15 cellular contexts compared by ENCODE assay signal in genomic region chr17:31531336-31532160, GRCh38.
A peak's percentile ranks its signal among the peaks of the same experiment; 100 is the strongest.
DNase-seq lines count a peak whose midpoint lies in the region; ATAC-seq, FAIRE-seq and TF ChIP-seq lines count a peak whose summit lies in the region.
"Had no signal": no experiment of that assay in that cellular context is flagged by ENCODE, and none has a peak within 500 bp of the region (broad histone marks: within the 10 kb centered on the region; RNA-seq: fewer than 3 reads in every experiment).

No MANE protein-coding gene starts in this region.

- H2BK15ac ChIP-seq in IMR-90 (ENCODE audit: low read depth, low read length), result no peak overlapping the region

- no peak for DNase-seq in IMR-90
- no peak for DNase-seq in astrocyte (ENCODE audit: low read depth)
- DNase-seq in neural progenitor cell (ENCODE audit: low spot score), result no peak
- no peak for DNase-seq in urothelium cell line (ENCODE audit: low spot score)
- no peak for DNase-seq in NCI-H1436 (lab: John Stamatoyannopoulos, UW)
- no peak for DNase-seq in NCI-H1092 treated with DMSO at 0.1 percent for 48 hours (lab: John Stamatoyannopoulos, UW)
- DNase-seq in KG1 (lab: John Stamatoyannopoulos, UW), result no peak
- DNase-seq: Caco-2; CD8-positive, alpha-beta memory T cell; GF-D8 had no signal

- 90% methylated on average over 9 of the region's 20 CpGs; no CpG with 5 or more reads in 1 of the 2 experiments for WGBS in IMR-90 (ENCODE audit: extremely low coverage in 2 of 2, insufficient read length in 1 of 2), 2 experiments

- H4K20me1 ChIP-seq in IMR-90 (ENCODE audit: insufficient read depth, low read length) (no peaks in the 10 kb centered on the region), astrocyte (ENCODE audit: insufficient read depth, low read length) (no peaks in the 10 kb centered on the region), neural progenitor cell (ENCODE audit: low read depth) (no peaks in the 10 kb centered on the region)

- H3K4me3 Mint-ChIP-seq in astrocyte (ENCODE audit: unreplicated experiment) (no peak overlapping the region), neural progenitor cell (no peak overlapping the region)
- H3K4me3 Mint-ChIP-seq: CD14-positive monocyte; CD8-positive, alpha-beta memory T cell had no signal

- H3K4me1 ChIP-seq in IMR-90 (ENCODE audit: control insufficient read depth, insufficient read depth, low read length) (peaks cover 8% of the 10 kb centered on the region), astrocyte (ENCODE audit: insufficient read depth, low read length) (peaks cover 20% of the 10 kb centered on the region), neural progenitor cell (peaks cover 4% of the 10 kb centered on the region)
- H3K4me1 ChIP-seq: Caco-2 had no signal

- in situ Hi-C loops in IMR-90 (cut with MboI; ENCODE audit: low sequenced_read_pairs), result no loop called here

- H3K27ac Mint-ChIP-seq in astrocyte (ENCODE audit: unreplicated experiment) (peak overlapping the region; percentile 47), neural progenitor cell (peak overlapping the region; percentile 46)
- H3K27ac Mint-ChIP-seq: CD8-positive, alpha-beta memory T cell; IgD-negative memory B cell had no signal

- TF ChIP-seq POLR2A in IMR-90 (IDR thresholded peaks at IDR 0.05; ENCODE audit: low read depth, low read length), result no peak

- no peak overlapping the region for H3K14ac ChIP-seq in IMR-90 (replicated peaks; ENCODE audit: low read depth, low read length)

- H3F3A ChIP-seq in neural progenitor cell (ENCODE audit: low read depth), result no peaks in the 10 kb centered on the region

- no peak overlapping the region for H2AFZ ChIP-seq in IMR-90 (replicated peaks; ENCODE audit: low read length, poor library complexity)
- no peak overlapping the region for H2AFZ ChIP-seq in astrocyte (ENCODE audit: low read depth, low read length)
- no peak overlapping the region for H2AFZ ChIP-seq in neural progenitor cell (replicated peaks)

- no peak overlapping the region for H3K56ac ChIP-seq in IMR-90 (ENCODE audit: extremely low read depth, insufficient read depth, low read length)

- H2BK5ac ChIP-seq in IMR-90 (ENCODE audit: low read depth, low read length, poor library complexity, severe bottlenecking), result no peak overlapping the region

- no peaks in the 10 kb centered on the region for H3K9me3 ChIP-seq in IMR-90 (ENCODE audit: control insufficient read depth, insufficient read depth, low read length)
- H3K9me3 ChIP-seq in astrocyte (ENCODE audit: insufficient read depth, low read depth, low read length), result no peaks in the 10 kb centered on the region
- H3K9me3 ChIP-seq in neural progenitor cell (ENCODE audit: low read depth), result no peaks in the 10 kb centered on the region
- H3K9me3 ChIP-seq: A549, Caco-2 had no signal

- dilution Hi-C loops in IMR-90 (cut with HindIII; ENCODE audit: low sequenced_read_pairs, unreplicated experiment), result no loop called here

- H3K4me3 ChIP-seq in IMR-90 (ENCODE audit: insufficient read depth, low read depth, low read length), result no peak overlapping the region
- no peak overlapping the region for H3K4me3 ChIP-seq in astrocyte (ENCODE audit: insufficient read depth, low read depth, low read length)
- H3K4me3 ChIP-seq in neural progenitor cell, result no peak overlapping the region
- H3K4me3 ChIP-seq: A549 had no signal

- intact Hi-C loops in IMR-90 (cut with micrococcal nuclease), result no loop called here

- H3K4me1 Mint-ChIP-seq in astrocyte (ENCODE audit: low read depth, unreplicated experiment) (peaks cover 22% of the 10 kb centered on the region), neural progenitor cell (peaks cover 40% of the 10 kb centered on the region)

- no peaks in the 10 kb centered on the region for H3K79me1 ChIP-seq in IMR-90 (ENCODE audit: low read depth in 1 of 2, low read length in 2 of 2)

- 0 out of 2 replicates have a peak overlapping the region, but pooled peaks have one; percentile 13 for H2AK5ac ChIP-seq in IMR-90 (ENCODE audit: low read depth, low read length)

- H3K36me3 Mint-ChIP-seq in astrocyte (ENCODE audit: low read depth, unreplicated experiment) (no peaks in the 10 kb centered on the region), neural progenitor cell (no peaks in the 10 kb centered on the region)
- H3K36me3 Mint-ChIP-seq: IgD-negative memory B cell had no signal

- FAIRE-seq in astrocyte (lab: Jason Lieb, UNC) (no peak), urothelium cell line (lab: Jason Lieb, UNC) (peak; percentile 79)
- FAIRE-seq: A549, H54 had no signal

- CTCF ChIA-PET in IMR-90 (lab: Yijun Ruan, JAX), result no interaction called here

- H3K27ac ChIP-seq in IMR-90 (ENCODE audit: insufficient read depth, low read length) (no peak overlapping the region), astrocyte (ENCODE audit: low read depth, low read length) (no peak overlapping the region), neural progenitor cell (no peak overlapping the region)
- H3K27ac ChIP-seq: A549 had no signal

- no peaks in the 10 kb centered on the region for H3K79me2 ChIP-seq in astrocyte (ENCODE audit: insufficient read depth, low read length)
- no peaks in the 10 kb centered on the region for H3K79me2 ChIP-seq in neural progenitor cell (ENCODE audit: low read depth)

- POLR2A ChIA-PET in IMR-90 (lab: Charles Lee; ENCODE audit: unreplicated experiment), result no interaction called here

- ATAC-seq in IMR-90 (ENCODE audit: low read depth), result no peak
- ATAC-seq: A549, HCT116 had no signal

- no peak overlapping the region for H3K23ac ChIP-seq in IMR-90 (ENCODE audit: low read depth, low read length)

- H3K9me1 ChIP-seq in IMR-90 (ENCODE audit: insufficient read depth, low read length), result peaks cover 4% of the 10 kb centered on the region; the same call in 1 of the 2 replicates

- H3K9me3 Mint-ChIP-seq in astrocyte (ENCODE audit: unreplicated experiment), result no peaks in the 10 kb centered on the region
- H3K9me3 Mint-ChIP-seq in neural progenitor cell, result no peaks in the 10 kb centered on the region
- H3K9me3 Mint-ChIP-seq: CD14-positive monocyte; CD8-positive, alpha-beta memory T cell; IgD-negative memory B cell had no signal

- no peak overlapping the region for H3K4ac ChIP-seq in IMR-90 (ENCODE audit: low read depth, low read length)

- no peak overlapping the region for H4K8ac ChIP-seq in IMR-90 (ENCODE audit: low read depth in 2 of 2, low read length in 2 of 2)

- H2BK20ac ChIP-seq in IMR-90 (ENCODE audit: low read depth, low read length), result no peak overlapping the region

- BruUV-seq in IMR-90 (replicated peaks; lab: Mats Ljungman, UMichigan), result no TSS peak

- H3K4me2 ChIP-seq in IMR-90 (ENCODE audit: low read depth, low read length) (no peak overlapping the region), astrocyte (ENCODE audit: low read length) (no peak overlapping the region), neural progenitor cell (no peak overlapping the region)
- H3K4me2 ChIP-seq: A549 had no signal

- H2BK120ac ChIP-seq in IMR-90 (ENCODE audit: low read depth, low read length), result no peak overlapping the region

- TF ChIP-seq RAD21 in IMR-90 (IDR thresholded peaks at IDR 0.05; ENCODE audit: low read length), result no peak

- TF ChIP-seq CTCF in IMR-90 (conservative IDR thresholded peaks at IDR 0.05; ENCODE audit: low read depth, low read length), result no peak
- no peak for TF ChIP-seq CTCF in astrocyte (IDR thresholded peaks at IDR 0.05; ENCODE audit: insufficient read depth, low read depth, low read length)
- TF ChIP-seq CTCF in neural progenitor cell (IDR thresholded peaks at IDR 0.05), result no peak

- peak overlapping the region; percentile 9 for H2AK9ac ChIP-seq in IMR-90 (replicated peaks; ENCODE audit: low read depth, low read length, poor library complexity)

- H3K9ac ChIP-seq in IMR-90 (ENCODE audit: low read depth, low read length) (no peak overlapping the region), astrocyte (ENCODE audit: low read length) (no peak overlapping the region), neural progenitor cell (no peak overlapping the region)

- H3K36me3 ChIP-seq in IMR-90 (ENCODE audit: control insufficient read depth, insufficient read depth, low read length) (no peaks in the 10 kb centered on the region), astrocyte (ENCODE audit: insufficient read depth, low read length) (no peaks in the 10 kb centered on the region), neural progenitor cell (no peaks in the 10 kb centered on the region)

- H3K27me3 Mint-ChIP-seq in astrocyte (ENCODE audit: low read depth, unreplicated experiment), result no peaks in the 10 kb centered on the region
- peaks cover 3% of the 10 kb centered on the region for H3K27me3 Mint-ChIP-seq in neural progenitor cell (ENCODE audit: insufficient read depth, low read depth)
- H3K27me3 Mint-ChIP-seq: CD8-positive, alpha-beta memory T cell; IgD-negative memory B cell had no signal

- no peak overlapping the region for H4K5ac ChIP-seq in IMR-90 (ENCODE audit: low read depth, low read length)

- no peaks in the 10 kb centered on the region for H3K27me3 ChIP-seq in IMR-90 (ENCODE audit: control insufficient read depth, insufficient read depth, low read length)
- H3K27me3 ChIP-seq in astrocyte (ENCODE audit: insufficient read depth, low read length), result no peaks in the 10 kb centered on the region
- H3K27me3 ChIP-seq in neural progenitor cell, result no peaks in the 10 kb centered on the region

- H3K18ac ChIP-seq in IMR-90 (ENCODE audit: low read depth, low read length), result no peak overlapping the region

- no peak overlapping the region for H4K91ac ChIP-seq in IMR-90 (ENCODE audit: insufficient read depth, low read depth, low read length)

TF ChIP-seq in IMR-90, 13 proteins besides CTCF, POLR2A, EP300 and RAD21:
- TF ChIP-seq FOS (IDR thresholded peaks at IDR 0.05; ENCODE audit: low read depth, low read length), result no peak
- TF ChIP-seq MAZ (IDR thresholded peaks at IDR 0.05; ENCODE audit: borderline replicate concordance, low read depth, low read length), result no peak
- no peak for TF ChIP-seq BHLHE40 (IDR thresholded peaks at IDR 0.05; ENCODE audit: low read depth, low read length)
- no peak for TF ChIP-seq NFE2L2 (IDR thresholded peaks at IDR 0.05; ENCODE audit: low read depth, low read length)
- no peak for TF ChIP-seq RCOR1 (IDR thresholded peaks at IDR 0.05; ENCODE audit: insufficient replicate concordance, low read length)
